In genomic region chr6:43717822-43718221, GRCh38 we compare ENCODE assay signal across 26 cellular contexts. TPM values are rescaled to one million over a fixed set of nuclear protein-coding genes. Genes with fewer than 3 reads are reported as not detected.
DNase-seq lines count a peak whose midpoint lies in the region; ATAC-seq, FAIRE-seq and TF ChIP-seq lines count a peak whose summit lies in the region.
"Had no signal": no experiment of that assay in that cellular context is flagged by ENCODE, and none has a peak within 500 bp of the region (broad histone marks: within the 10 kb centered on the region; RNA-seq: fewer than 3 reads in every experiment).

No MANE protein-coding gene starts in this region.

- no peak for TF ChIP-seq POLR2A in esophagus squamous epithelium (IDR thresholded peaks at IDR 0.05)

- peak overlapping the region; percentile 9 for H3K27ac Mint-ChIP-seq in stimulated activated effector memory CD8-positive, alpha-beta T cell treated with anti-CD3 and anti-CD28 coated beads, Interleukin-12 subunit alpha, Interleukin-12 subunit beta, amount 100 ng/mL, for 72 hours
- H3K27ac Mint-ChIP-seq: type B pancreatic cell had no signal

- no peak for DNase-seq in esophagus squamous epithelium (lab: John Stamatoyannopoulos, UW)
- DNase-seq in kidney = peak; percentile 67
- DNase-seq in stimulated activated effector memory CD8-positive, alpha-beta T cell treated with anti-CD3 and anti-CD28 coated beads, Interleukin-12 subunit alpha, Interleukin-12 subunit beta, amount 100 ng/mL, for 72 hours (ENCODE audit: low spot score in 2 of 2) = no peak
- DNase-seq in activated effector memory CD4-positive, alpha-beta T cell treated with anti-CD3 and anti-CD28 coated beads, Interleukin-2, amount 50 U/mL, for 16 hours = no peak
- no peak for DNase-seq in HAP-1 (ENCODE audit: low spot score in 2 of 2)
- DNase-seq: activated naive CD4-positive, alpha-beta T cell treated with Interleukin-2 at 50 U/mL for 16 hours; activated T-cell treated with anti-CD3 and anti-CD28 coated beads, Interleukin-2, amount 50 U/mL, for 1 hour; amniotic stem cell; Calu3; caudate nucleus; foreskin melanocyte; naive thymus-derived CD8-positive, alpha-beta T cell; NCI-H1105 treated with DMSO at 0.1 percent for 48 hours; NCI-H2081; NCI-H345; OCI-M1; pancreas; stimulated activated CD4-positive, alpha-beta T cell treated with anti-CD3 and anti-CD28 coated beads, Interleukin-2, amount 100 ng/mL, for 24 hours; stimulated activated naive CD4-positive, alpha-beta T cell treated with Interleukin-2 at 50 U/mL for 16 hours had no signal

- WGBS in esophagus squamous epithelium, 2 donors = 95% methylated on average over 4 of the region's 12 CpGs; no CpG with 5 or more reads in 1 of the 2 donors

- no peak overlapping the region for H3K4me3 Mint-ChIP-seq in stimulated activated effector memory CD8-positive, alpha-beta T cell treated with anti-CD3 and anti-CD28 coated beads, Interleukin-12 subunit alpha, Interleukin-12 subunit beta, amount 100 ng/mL, for 72 hours
- H3K4me3 Mint-ChIP-seq: naive thymus-derived CD8-positive, alpha-beta T cell; type B pancreatic cell had no signal

- no peak overlapping the region for H3K9ac ChIP-seq in BLaER1 treated with 17β-estradiol and CSF1 and Interleukin-3, amounts not matched to agents 10 nM and 100 nM
- H3K9ac ChIP-seq in kidney (ENCODE audit: low read length in 2 of 2) = no peak overlapping the region

- no peaks in the 10 kb centered on the region for H3K9me3 Mint-ChIP-seq in stimulated activated effector memory CD8-positive, alpha-beta T cell treated with anti-CD3 and anti-CD28 coated beads, Interleukin-12 subunit alpha, Interleukin-12 subunit beta, amount 100 ng/mL, for 72 hours
- H3K9me3 Mint-ChIP-seq: naive thymus-derived CD8-positive, alpha-beta T cell; type B pancreatic cell had no signal

- no peak for TF ChIP-seq CTCF in esophagus squamous epithelium (IDR thresholded peaks at IDR 0.05)
- no peak for TF ChIP-seq CTCF in kidney (IDR thresholded peaks at IDR 0.05; ENCODE audit: borderline replicate concordance, extremely low read depth, insufficient read depth)

- in situ Hi-C loops in HAP-1 (cut with MboI; ENCODE audit: low sequenced_read_pairs) = no loop called here

- no peaks in the 10 kb centered on the region for H3K27me3 ChIP-seq in BLaER1 treated with 17β-estradiol and CSF1 and Interleukin-3, amounts not matched to agents 10 nM and 100 nM
- peaks cover 0 to 5% (median 0%) of the 10 kb centered on the region in 4 donors for H3K27me3 ChIP-seq in esophagus squamous epithelium
- no peaks in the 10 kb centered on the region for H3K27me3 ChIP-seq in HAP-1 (ENCODE audit: low read depth)
- H3K27me3 ChIP-seq: pancreas had no signal

- no peak for ATAC-seq in stimulated activated effector memory CD8-positive, alpha-beta T cell treated with anti-CD3 and anti-CD28 coated beads, Interleukin-12 subunit alpha, Interleukin-12 subunit beta, amount 100 ng/mL, for 72 hours
- no peak for ATAC-seq in esophagus mucosa
- no peak for ATAC-seq in GM19351 (IDR thresholded peaks at IDR 0.05; ENCODE audit: unreplicated experiment)
- ATAC-seq: A549; activated CD4-positive, CD25-positive, alpha-beta regulatory T cell treated with anti-CD3 and anti-CD28 coated beads, Interleukin-2, amount 50 U/mL, for 24 hours; naive thymus-derived CD8-positive, alpha-beta T cell had no signal

- H3K4me1 ChIP-seq in BLaER1 treated with 17β-estradiol and CSF1 and Interleukin-3, amounts not matched to agents 10 nM and 100 nM = peaks cover 27 to 55% (median 38%) of the 10 kb centered on the region in 10 experiments
- H3K4me1 ChIP-seq in esophagus squamous epithelium (peaks cover 0 to 29% (median 14%) of the 10 kb centered on the region in 3 donors), kidney (ENCODE audit: control insufficient read depth in 1 of 2, insufficient read depth in 1 of 2, low read depth in 1 of 2, low read length in 2 of 2) (peaks cover 0 to 4% of the 10 kb centered on the region in 2 donors), HAP-1 (no peaks in the 10 kb centered on the region)
- H3K4me1 ChIP-seq: A549, pancreas had no signal

- H3K27ac ChIP-seq in BLaER1 treated with 17β-estradiol and CSF1 and Interleukin-3, amounts not matched to agents 10 nM and 100 nM = peak overlapping the region in 7 of 11 experiments; percentile 13 to 35 (median 20); a peak in 8 of 22 replicates
- H3K27ac ChIP-seq in esophagus squamous epithelium (peak overlapping the region in 3 of 4 donors; percentile 34 to 72 (median 50)), kidney (ENCODE audit: low read depth in 2 of 2, low read length in 2 of 2) (peak overlapping the region; percentile 67 to 74)
- H3K27ac ChIP-seq: A549, pancreas had no signal

- no peak for FAIRE-seq in kidney (lab: Jason Lieb, UNC)
- FAIRE-seq: A549, GM19239, pancreas had no signal

- intact Hi-C loops in esophagus squamous epithelium (cut with DNase I) = no loop called here
- intact Hi-C loops in kidney (cut with DNase I) = no loop called here

- peak overlapping the region; percentile 18 to 61 (median 46); a peak in 18 of 22 replicates for H3K4me2 ChIP-seq in BLaER1 treated with 17β-estradiol and CSF1 and Interleukin-3, amounts not matched to agents 10 nM and 100 nM
- H3K4me2 ChIP-seq: A549 had no signal

- no peaks in the 10 kb centered on the region for H4K20me1 ChIP-seq in BLaER1 treated with 17β-estradiol and CSF1 and Interleukin-3, amounts not matched to agents 10 nM and 100 nM

- H3K4me3 ChIP-seq in BLaER1 treated with 17β-estradiol and CSF1 and Interleukin-3, amounts not matched to agents 10 nM and 100 nM = no peak overlapping the region
- H3K4me3 ChIP-seq in esophagus squamous epithelium (no peak overlapping the region), kidney (ENCODE audit: low read length in 2 of 2) (no peak overlapping the region), HAP-1 (no peak overlapping the region)
- H3K4me3 ChIP-seq: A549, pancreas had no signal

- H3K36me3 ChIP-seq in BLaER1 treated with 17β-estradiol and CSF1 and Interleukin-3, amounts not matched to agents 10 nM and 100 nM = no peaks in the 10 kb centered on the region
- no peaks in the 10 kb centered on the region for H3K36me3 ChIP-seq in esophagus squamous epithelium
- no peaks in the 10 kb centered on the region for H3K36me3 ChIP-seq in kidney (ENCODE audit: control insufficient read depth in 1 of 2, insufficient read depth in 2 of 2, low read length in 2 of 2)
- H3K36me3 ChIP-seq in HAP-1 (replicated peaks) = no peaks in the 10 kb centered on the region
- H3K36me3 ChIP-seq: pancreas had no signal

- no peaks in the 10 kb centered on the region for H3K4me1 Mint-ChIP-seq in stimulated activated effector memory CD8-positive, alpha-beta T cell treated with anti-CD3 and anti-CD28 coated beads, Interleukin-12 subunit alpha, Interleukin-12 subunit beta, amount 100 ng/mL, for 72 hours

- no peaks in the 10 kb centered on the region for H3K9me3 ChIP-seq in BLaER1 treated with 17β-estradiol and CSF1 and Interleukin-3, amounts not matched to agents 10 nM and 100 nM (replicated peaks in 1 of 11)
- no peaks in the 10 kb centered on the region for H3K9me3 ChIP-seq in esophagus squamous epithelium
- H3K9me3 ChIP-seq in kidney (ENCODE audit: control insufficient read depth in 1 of 2, low read length in 2 of 2) = no peaks in the 10 kb centered on the region
- no peaks in the 10 kb centered on the region for H3K9me3 ChIP-seq in HAP-1
- H3K9me3 ChIP-seq: A549, pancreas had no signal

- no peaks in the 10 kb centered on the region for H3K36me3 Mint-ChIP-seq in stimulated activated effector memory CD8-positive, alpha-beta T cell treated with anti-CD3 and anti-CD28 coated beads, Interleukin-12 subunit alpha, Interleukin-12 subunit beta, amount 100 ng/mL, for 72 hours
- H3K36me3 Mint-ChIP-seq: naive thymus-derived CD8-positive, alpha-beta T cell; type B pancreatic cell had no signal

RNA-seq across cellular contexts. Expression of gene MRPS18A, which starts 30.2 kb away (rescaled TPM):
- total RNA-seq in esophagus squamous epithelium (10 to 100 TPM; 43.7 to 57.4 (median 51.4) TPM), kidney (36.4 TPM), esophagus mucosa (44.5 TPM)
- 103 TPM for polyA plus RNA-seq in kidney (ENCODE audit: insufficient read depth, low read depth, low replicate concordance)

RNA-seq across cellular contexts. Expression of gene VEGFA, which starts 52.2 kb away (rescaled TPM):
- total RNA-seq in esophagus squamous epithelium = 100 to 1,000 TPM in 2 of 4 donors, 10 to 100 TPM in 2; 28.0 to 107 (median 80.8) TPM
- total RNA-seq in kidney = 36.3 TPM
- polyA plus RNA-seq in kidney (ENCODE audit: insufficient read depth, low read depth, low replicate concordance) = 111 TPM
- 129 TPM for total RNA-seq in esophagus mucosa
- polyA plus RNA-seq: naive thymus-derived CD8-positive, alpha-beta T cell had no signal

Comparison
In these comparisons a context has a peak if more than half of its experiments do, and no peak if none do; other contexts are left out.
1. H3K27ac ChIP-seq: peak in every context shown above with its lines; median percentile 70 in kidney; 50 in esophagus squamous epithelium; 20 in BLaER1 treated with 17β-estradiol and CSF1 and Interleukin-3, amounts not matched to agents 10 nM and 100 nM.